Comparison of ENCODE assay signal across 21 cellular contexts in genomic region chr14:32609388-32609787, GRCh38.
DNase-seq lines count a peak whose midpoint lies in the region; ATAC-seq, FAIRE-seq and TF ChIP-seq lines count a peak whose summit lies in the region.
"Had no signal": no experiment of that assay in that cellular context is flagged by ENCODE, and none has a peak within 500 bp of the region (broad histone marks: within the 10 kb centered on the region; RNA-seq: fewer than 3 reads in every experiment).

No MANE protein-coding gene starts in this region.

- H3K4me3 ChIP-seq in GM23338 (no peak overlapping the region), RWPE2 (ENCODE audit: severe bottlenecking) (no peak overlapping the region), esophagus (ENCODE audit: low read depth in 1 of 2, low read length in 2 of 2) (no peak overlapping the region)
- H3K4me3 ChIP-seq: GM23248 had no signal

- no peak overlapping the region for H3K4ac ChIP-seq in H9 (ENCODE audit: low read depth, low read length)

- no peaks in the 10 kb centered on the region for H3K79me1 ChIP-seq in H9 (ENCODE audit: insufficient read depth, low read depth, low read length, poor library complexity, severe bottlenecking)

- no peaks in the 10 kb centered on the region for H3K23me2 ChIP-seq in H9 (ENCODE audit: insufficient read length, low read depth, low read length, poor library complexity, severe bottlenecking)

- no peak overlapping the region for H3K18ac ChIP-seq in H9 (ENCODE audit: insufficient read length, low read depth, low read length)

- no peak overlapping the region for H2BK20ac ChIP-seq in H9 (ENCODE audit: low read depth, low read length, poor library complexity, severe bottlenecking)

- H3K4me3 Mint-ChIP-seq in GM23338 (no peak overlapping the region), H9 (no peak overlapping the region)
- H3K4me3 Mint-ChIP-seq: CD4-positive, CD25-positive, alpha-beta regulatory T cell; CD8-positive, alpha-beta memory T cell; HFFc6 had no signal

- no peak overlapping the region for H3K27ac Mint-ChIP-seq in GM23338
- no peak overlapping the region for H3K27ac Mint-ChIP-seq in H9
- H3K27ac Mint-ChIP-seq: CD4-positive, CD25-positive, alpha-beta regulatory T cell; CD8-positive, alpha-beta memory T cell; HFFc6 had no signal

- no peak overlapping the region for H2BK120ac ChIP-seq in H9 (ENCODE audit: low read depth, low read length, poor library complexity, severe bottlenecking)

- H2AFZ ChIP-seq in GM23338: peak overlapping the region; percentile 43
- no peak overlapping the region for H2AFZ ChIP-seq in H9 (ENCODE audit: low read length)
- H2AFZ ChIP-seq: GM23248 had no signal

- FAIRE-seq in H54 (lab: Jason Lieb, UNC): peak; percentile 62
- FAIRE-seq: GM12892, GM18507, HepG2 had no signal

- DNase-seq in GM23338 (ENCODE audit: low spot score): no peak
- DNase-seq in H54 (ENCODE audit: insufficient read length, low spot score): no peak
- no peak for DNase-seq in RWPE2 (ENCODE audit: low spot score)
- no peak for DNase-seq in NCI-H2227 treated with DMSO at 0.1 percent for 48 hours (lab: John Stamatoyannopoulos, UW)
- DNase-seq in NCI-H2171 treated with DMSO at 0.1 percent for 48 hours (lab: John Stamatoyannopoulos, UW): no peak
- DNase-seq in H9: no peak
- no peak for DNase-seq in NCI-H774 (lab: John Stamatoyannopoulos, UW)
- DNase-seq: ACHN; BE2C; CD4-positive, CD25-positive, alpha-beta regulatory T cell; CD8-positive, alpha-beta memory T cell; COR-L47; DMS 273 treated with DMSO at 0.1 percent for 48 hours; GDM1; HFFc6; KG1 had no signal

- H3K36me3 ChIP-seq in GM23338 (ENCODE audit: insufficient read depth) (no peaks in the 10 kb centered on the region), RWPE2 (ENCODE audit: low read depth) (no peaks in the 10 kb centered on the region), esophagus (ENCODE audit: control insufficient read depth in 2 of 2, insufficient read depth in 2 of 2, low read length in 1 of 2) (no peaks in the 10 kb centered on the region)
- H3K36me3 ChIP-seq: BE2C had no signal

- H3K14ac ChIP-seq in H9 (ENCODE audit: insufficient read depth, low read length): no peak overlapping the region

- no peak for TF ChIP-seq CTCF in GM23338 (conservative IDR thresholded peaks at IDR 0.05; ENCODE audit: low read depth in 2 of 2)
- TF ChIP-seq CTCF in RWPE2 (IDR thresholded peaks at IDR 0.05; ENCODE audit: poor library complexity, severe bottlenecking): no peak
- no peak for TF ChIP-seq CTCF in H9 (conservative IDR thresholded peaks at IDR 0.05)

- 87 to 92% methylated on average over 3 of the region's 3 CpGs for WGBS in esophagus, 2 donors
- WGBS in H9 (ENCODE audit: extremely low coverage, insufficient read length, low lambda C conversion rate): no CpG with 5 or more reads among the region's 3 CpGs

- no peaks in the 10 kb centered on the region for H3K27me3 Mint-ChIP-seq in GM23338 (ENCODE audit: insufficient read depth, low read depth, poor library complexity)
- H3K27me3 Mint-ChIP-seq in H9 (ENCODE audit: low read depth): no peaks in the 10 kb centered on the region
- H3K27me3 Mint-ChIP-seq: CD4-positive, CD25-positive, alpha-beta regulatory T cell; CD8-positive, alpha-beta memory T cell had no signal

- H4K8ac ChIP-seq in H9 (replicated peaks; ENCODE audit: insufficient read length, low read depth, low read length): no peak overlapping the region

- no peaks in the 10 kb centered on the region for H3K9me2 ChIP-seq in GM23338 (ENCODE audit: insufficient read depth)

- no peak overlapping the region for H2BK12ac ChIP-seq in H9 (ENCODE audit: insufficient read length, low read depth, low read length)

- no peak overlapping the region for H2BK15ac ChIP-seq in H9 (ENCODE audit: low read depth, low read length)

- H4K20me1 ChIP-seq in GM23338 (replicated peaks; ENCODE audit: insufficient read depth) (no peaks in the 10 kb centered on the region), H9 (ENCODE audit: control insufficient read depth, insufficient read depth, insufficient read length) (no peaks in the 10 kb centered on the region)

- no peak overlapping the region for H3K23ac ChIP-seq in H9 (ENCODE audit: insufficient read length, low read depth, low read length)

- ATAC-seq in GM23338 (no peak), RWPE2 (ENCODE audit: low read depth) (no peak)
- ATAC-seq: HepG2 had no signal

- H3K36me3 Mint-ChIP-seq in GM23338 (ENCODE audit: low read depth) (no peaks in the 10 kb centered on the region), H9 (ENCODE audit: insufficient read depth in 1 of 3, low read depth in 3 of 3) (no peaks in the 10 kb centered on the region)
- H3K36me3 Mint-ChIP-seq: CD4-positive, CD25-positive, alpha-beta regulatory T cell; CD8-positive, alpha-beta memory T cell had no signal

- no peak overlapping the region for H4K91ac ChIP-seq in H9 (ENCODE audit: insufficient read length, low read depth, low read length)

- H3K4me1 ChIP-seq in GM23338 (ENCODE audit: insufficient read depth) (no peaks in the 10 kb centered on the region), RWPE2 (ENCODE audit: insufficient read depth, poor library complexity, severe bottlenecking) (peaks cover 33% of the 10 kb centered on the region), esophagus (ENCODE audit: control insufficient read depth in 2 of 2, insufficient read depth in 2 of 2, low read length in 1 of 2) (peaks cover 4 to 5% of the 10 kb centered on the region in 2 donors), H9 (ENCODE audit: insufficient read depth, low read length) (no peaks in the 10 kb centered on the region)

- H3K9me3 ChIP-seq in RWPE2 (ENCODE audit: severe bottlenecking) (no peaks in the 10 kb centered on the region), esophagus (ENCODE audit: control insufficient read depth in 2 of 2, insufficient read depth in 1 of 2, low read depth in 1 of 2, low read length in 1 of 2) (no peaks in the 10 kb centered on the region), H9 (ENCODE audit: control insufficient read depth, low read depth, low read length) (no peaks in the 10 kb centered on the region)
- H3K9me3 ChIP-seq: BE2C had no signal

- no peak overlapping the region for H3K56ac ChIP-seq in H9 (ENCODE audit: insufficient read length, low read depth, low read length)

- TF ChIP-seq POLR2A in H54 (IDR thresholded peaks at IDR 0.05; ENCODE audit: low read depth, low read length): no peak

- H3T11ph ChIP-seq in H9 (ENCODE audit: low read length): no peak overlapping the region

- H3K79me2 ChIP-seq in GM23338 (replicated peaks; ENCODE audit: insufficient read depth): no peaks in the 10 kb centered on the region
- H3K79me2 ChIP-seq in H9 (ENCODE audit: insufficient read depth, low read length): no peaks in the 10 kb centered on the region

- H3K4me1 Mint-ChIP-seq in GM23338 (no peaks in the 10 kb centered on the region), H9 (no peaks in the 10 kb centered on the region)
- H3K4me1 Mint-ChIP-seq: CD4-positive, CD25-positive, alpha-beta regulatory T cell; CD8-positive, alpha-beta memory T cell had no signal

- H3K4me2 ChIP-seq in GM23338 (no peak overlapping the region), H9 (ENCODE audit: insufficient read depth, insufficient read length, low read length) (no peak overlapping the region)

- H3F3A ChIP-seq in GM23338 (replicated peaks; ENCODE audit: low read depth): no peaks in the 10 kb centered on the region

- H3K9me3 Mint-ChIP-seq in GM23338 (no peaks in the 10 kb centered on the region), H9 (no peaks in the 10 kb centered on the region)
- H3K9me3 Mint-ChIP-seq: CD4-positive, CD25-positive, alpha-beta regulatory T cell; HFFc6 had no signal

- H3K27me3 ChIP-seq in GM23338 (ENCODE audit: insufficient read depth) (no peaks in the 10 kb centered on the region), RWPE2 (ENCODE audit: insufficient read depth, poor library complexity, severe bottlenecking) (no peaks in the 10 kb centered on the region), esophagus (ENCODE audit: control insufficient read depth in 1 of 2, insufficient read depth in 2 of 2, low read length in 2 of 2) (no peaks in the 10 kb centered on the region), H9 (ENCODE audit: insufficient read depth, low read length) (no peaks in the 10 kb centered on the region)
- H3K27me3 ChIP-seq: BE2C had no signal

- H2BK5ac ChIP-seq in H9 (ENCODE audit: insufficient read length, low read length): no peak overlapping the region

- no peak overlapping the region for H3K27ac ChIP-seq in GM23338 (ENCODE audit: low read depth)
- peak overlapping the region; percentile 13 for H3K27ac ChIP-seq in RWPE2 (ENCODE audit: poor library complexity, severe bottlenecking)
- peak overlapping the region; percentile 26 to 31 for H3K27ac ChIP-seq in esophagus (ENCODE audit: low read depth in 2 of 2, low read length in 1 of 2)
- no peak overlapping the region for H3K27ac ChIP-seq in H9 (ENCODE audit: insufficient read length, low read depth, low read length)
- H3K27ac ChIP-seq: GM23248 had no signal

- no peak overlapping the region for H4K5ac ChIP-seq in H9 (ENCODE audit: insufficient read length, low read depth, low read length)

- no peak overlapping the region for H2AK5ac ChIP-seq in H9 (ENCODE audit: insufficient read length, low read length)

- H3K9ac ChIP-seq in H9 (ENCODE audit: extremely low read depth, insufficient read length, low read length): no peak overlapping the region
- H3K9ac ChIP-seq: GM23248 had no signal

TF ChIP-seq in GM23338, 12 proteins besides CTCF, POLR2A, EP300 and RAD21 (continues in another document):
- TF ChIP-seq ZNF114 (CRISPR knock-in tag; IDR thresholded peaks at IDR 0.05): no peak
- no peak for TF ChIP-seq ETS1 (IDR thresholded peaks at IDR 0.05)

Comparison
In these comparisons a context has a peak if more than half of its experiments do, and no peak if none do; other contexts are left out.
1. H3K27ac ChIP-seq: peak in RWPE2 (single experiment) and esophagus (2 of 2); none in GM23338 (single experiment) and H9 (single experiment).